Comparison of ENCODE assay signal across 12 cellular contexts in genomic region chr17:65514541-65514940, GRCh38. TPM values are rescaled to one million over a fixed set of nuclear protein-coding genes. Genes with fewer than 3 reads are reported as not detected.
DNase-seq lines count a peak whose midpoint lies in the region; TF ChIP-seq lines count a peak whose summit lies in the region.
"Had no signal": no experiment of that assay in that cellular context is flagged by ENCODE, and none has a peak within 500 bp of the region (broad histone marks: within the 10 kb centered on the region; RNA-seq: fewer than 3 reads in every experiment).

No MANE protein-coding gene starts in this region.

- H3K36me3 ChIP-seq in hepatocyte (replicated peaks; ENCODE audit: insufficient read depth, low read depth): no peaks in the 10 kb centered on the region

- CTCF ChIA-PET in MCF 10A (lab: Yijun Ruan, JAX): interaction anchor here (0.6 to 0.8 kb wide), 2 partner anchors 9 to 94 kb away, joined by 3 read pairs; no protein-coding TSS in a partner anchor

- no peaks in the 10 kb centered on the region for H3K79me2 ChIP-seq in hepatocyte

- BruUV-seq in MCF 10A (replicated peaks; lab: Mats Ljungman, UMichigan): no TSS peak

- H3K27me3 Mint-ChIP-seq in MCF 10A (ENCODE audit: insufficient read depth, unreplicated experiment) (no peaks in the 10 kb centered on the region), nephron (ENCODE audit: low read depth) (peaks cover 8% of the 10 kb centered on the region)

- H2AFZ ChIP-seq in hepatocyte: no peak overlapping the region

- H3K9me3 Mint-ChIP-seq in MCF 10A (ENCODE audit: unreplicated experiment): no peaks in the 10 kb centered on the region
- peaks cover 7% of the 10 kb centered on the region for H3K9me3 Mint-ChIP-seq in nephron

- H3K27me3 ChIP-seq in hepatocyte: no peaks in the 10 kb centered on the region

- H3K4me1 ChIP-seq in hepatocyte (ENCODE audit: insufficient read depth): peaks cover 12% of the 10 kb centered on the region

- H4K20me1 ChIP-seq in hepatocyte (ENCODE audit: insufficient read depth, poor library complexity, severe bottlenecking): no peaks in the 10 kb centered on the region

- H3K4me1 Mint-ChIP-seq in MCF 10A (ENCODE audit: insufficient read depth, unreplicated experiment) (peaks cover 10% of the 10 kb centered on the region), nephron (peaks cover 38% of the 10 kb centered on the region)

- H3K9me2 ChIP-seq in hepatocyte (replicated peaks; ENCODE audit: insufficient read depth): no peaks in the 10 kb centered on the region

- no peaks in the 10 kb centered on the region for H3K36me3 Mint-ChIP-seq in MCF 10A (ENCODE audit: insufficient read depth, unreplicated experiment)
- peaks cover 3% of the 10 kb centered on the region for H3K36me3 Mint-ChIP-seq in nephron (ENCODE audit: low read depth)

- H3K4me2 ChIP-seq in hepatocyte: no peak overlapping the region

- TF ChIP-seq CTCF in MCF 10A (IDR thresholded peaks at IDR 0.05; ENCODE audit: unreplicated experiment): no peak
- TF ChIP-seq CTCF in nephron (IDR thresholded peaks at IDR 0.05; ENCODE audit: unreplicated experiment in 3 of 3): no peak
- no peak for TF ChIP-seq CTCF in hepatocyte (IDR thresholded peaks at IDR 0.05; ENCODE audit: poor library complexity)

- H3K27ac ChIP-seq in hepatocyte: no peak overlapping the region
- H3K27ac ChIP-seq: C4-2B, RWPE1 had no signal

- 89% methylated on average over 5 of the region's 5 CpGs for WGBS in hepatocyte (ENCODE audit: low lambda C conversion rate, missing lambda C conversion rate)

- intact Hi-C loops in MCF 10A (cut with micrococcal nuclease): no loop called here

- no peaks in the 10 kb centered on the region for H3K9me3 ChIP-seq in hepatocyte (ENCODE audit: low read depth)

- H3K4me3 Mint-ChIP-seq in MCF 10A (ENCODE audit: unreplicated experiment) (no peak overlapping the region), nephron (no peak overlapping the region)

- POLR2A ChIA-PET in MCF 10A (lab: Yijun Ruan, JAX): interaction anchor here (1.5 kb wide), 1 partner anchor 14 kb away, joined by 3 read pairs; no protein-coding TSS in a partner anchor

- H3K27ac Mint-ChIP-seq in MCF 10A (ENCODE audit: low read depth, unreplicated experiment) (no peak overlapping the region), nephron (peak overlapping the region; percentile 41 to 85 (median 78))

- H3K4me3 ChIP-seq in hepatocyte: no peak overlapping the region

- peak; percentile 84 for DNase-seq in AG08395 (ENCODE audit: low spot score)
- DNase-seq in GM04504 (ENCODE audit: low read depth): peak; percentile 54
- DNase-seq in MCF 10A (ENCODE audit: unreplicated experiment): peak; percentile 63
- no peak for DNase-seq in hepatocyte (ENCODE audit: low spot score)
- DNase-seq in DMS153 treated with DMSO at 0.1 percent for 48 hours (lab: John Stamatoyannopoulos, UW; ENCODE audit: unreplicated experiment): no peak
- no peak for DNase-seq in hippocampal formation (lab: John Stamatoyannopoulos, UW)
- no peak for DNase-seq in putamen (ENCODE audit: low spot score)
- DNase-seq: effector CD4-positive, alpha-beta T cell; T1000 had no signal

RNA-seq across cellular contexts. Expression of gene AXIN2, which starts 46.9 kb away (rescaled TPM):
- 0.16 and 0.52 TPM in 2 replicates for total RNA-seq in MCF 10A (2022)
- total RNA-seq in hepatocyte: 21.4 and 22.3 TPM in 2 replicates
- 11.3 and 15.4 TPM in 2 replicates for polyA plus RNA-seq in hepatocyte

Comparison
In these comparisons a context has a peak if more than half of its experiments do, and no peak if none do; other contexts are left out.
1. DNase-seq: peak in AG08395 (single experiment), GM04504 (single experiment) and MCF 10A (single experiment); none in hepatocyte (single experiment), DMS153 treated with DMSO at 0.1 percent for 48 hours (single experiment), hippocampal formation (0 of 2) and putamen (single experiment).
2. RNA of gene AXIN2, which starts 46.9 kb away (total RNA-seq): 21.4 to 22.3 TPM in hepatocyte; 0.16 to 0.52 TPM in MCF 10A; every median in the first group is over 10 times any median in the second.